ENCODE assay signal across 20 cellular contexts in genomic region chr1:70085451-70085850, GRCh38.
"Had no signal": no experiment of that assay in that cellular context is flagged by ENCODE, and none has a peak within 500 bp of the region (broad histone marks: within the 10 kb centered on the region; RNA-seq: fewer than 3 reads in every experiment).

No MANE protein-coding gene starts in this region.

- H3K36me3 ChIP-seq: esophagus muscularis mucosa, gastroesophageal sphincter, heart left ventricle, left lung, lower lobe of right lung had no signal

- H2AFZ ChIP-seq: hepatocyte had no signal

- DNase-seq: dermis blood vessel endothelial cell; dorsolateral prefrontal cortex; effector CD4-positive, alpha-beta T cell; effector memory CD4-positive, alpha-beta T cell; foreskin keratinocyte; heart left ventricle; hypothalamus; immature natural killer cell; islet precursor cell; left cardiac atrium; left lung; left ventricle myocardium superior; lower lobe of right lung; mesenchymal stem cell; mucosa of descending colon; naive B cell had no signal

- H3K9me3 ChIP-seq: esophagus muscularis mucosa, left lung, lower lobe of right lung, mucosa of descending colon had no signal

- H3K4me2 ChIP-seq: hepatocyte had no signal

- H3K4me3 ChIP-seq: coronary artery, dorsolateral prefrontal cortex, esophagus muscularis mucosa, gastroesophageal sphincter, heart left ventricle, hepatocyte, left lung, lower lobe of right lung, mucosa of descending colon had no signal

- H3K27ac ChIP-seq: coronary artery, dorsolateral prefrontal cortex, esophagus muscularis mucosa, foreskin keratinocyte, gastroesophageal sphincter, heart left ventricle, hepatocyte, left lung, lower lobe of right lung had no signal

- H3K79me2 ChIP-seq: hepatocyte had no signal

- H3K4me1 ChIP-seq: esophagus muscularis mucosa, foreskin keratinocyte, gastroesophageal sphincter, heart left ventricle, left lung, lower lobe of right lung had no signal

- H3K27me3 ChIP-seq: dorsolateral prefrontal cortex, esophagus muscularis mucosa, foreskin keratinocyte, gastroesophageal sphincter, heart left ventricle, hepatocyte, left lung had no signal
